Comparison of ENCODE assay signal across 8 cellular contexts in genomic region chr3:149152420-149152819, GRCh38. TPM values are rescaled to one million over a fixed set of nuclear protein-coding genes. Genes with fewer than 3 reads are reported as not detected.
DNase-seq lines count a peak whose midpoint lies in the region; ATAC-seq and TF ChIP-seq lines count a peak whose summit lies in the region.

No MANE protein-coding gene starts in this region.

- no peaks in the 10 kb centered on the region for H3K79me2 ChIP-seq in ACC112 (ENCODE audit: control insufficient read depth, insufficient read depth, low read length, unreplicated experiment)

- ATAC-seq in GM18907 (IDR thresholded peaks at IDR 0.05; ENCODE audit: unreplicated experiment): peak; percentile 95
- ATAC-seq in HG03045 (IDR thresholded peaks at IDR 0.05; ENCODE audit: unreplicated experiment): peak; percentile 94
- ATAC-seq in activated CD8-positive, alpha-beta T cell treated with anti-CD3 and anti-CD28 coated beads, Interleukin-2, amount 10 ng/mL, durations not matched to agents 7 days and 5 days: peak; percentile 89

- no peak for TF ChIP-seq POLR2A in tibial nerve (IDR thresholded peaks at IDR 0.05)

- WGBS in tibial nerve, 2 donors: 55 to 71% methylated on average over 2 of the region's 2 CpGs

- peaks cover 18% of the 10 kb centered on the region for H3K4me1 Mint-ChIP-seq in activated CD8-positive, alpha-beta T cell treated with anti-CD3 and anti-CD28 coated beads, Interleukin-2, amount 10 ng/mL, durations not matched to agents 7 days and 5 days (ENCODE audit: low read depth)

- peaks cover 25% of the 10 kb centered on the region for H3K36me3 ChIP-seq in ACC112 (ENCODE audit: insufficient read depth, low read length)
- H3K36me3 ChIP-seq in tibial nerve: peaks cover 0 to 84% (median 7%) of the 10 kb centered on the region in 3 donors

- H3K9me3 ChIP-seq in tibial nerve: no peaks in the 10 kb centered on the region

- peaks cover 18% of the 10 kb centered on the region for H3K4me1 ChIP-seq in ACC112 (ENCODE audit: control insufficient read depth, insufficient read depth, low read length, unreplicated experiment)
- peaks cover 0 to 14% (median 2%) of the 10 kb centered on the region in 4 donors for H3K4me1 ChIP-seq in tibial nerve

- H2AFZ ChIP-seq in ACC112 (ENCODE audit: low read length, unreplicated experiment): no peak overlapping the region

- H3K36me3 Mint-ChIP-seq in activated CD8-positive, alpha-beta T cell treated with anti-CD3 and anti-CD28 coated beads, Interleukin-2, amount 10 ng/mL, durations not matched to agents 7 days and 5 days (ENCODE audit: low read depth): peaks cover 51% of the 10 kb centered on the region

- no peaks in the 10 kb centered on the region for H3K27me3 Mint-ChIP-seq in activated CD8-positive, alpha-beta T cell treated with anti-CD3 and anti-CD28 coated beads, Interleukin-2, amount 10 ng/mL, durations not matched to agents 7 days and 5 days (ENCODE audit: low read depth)

- no peak overlapping the region for H3K4me3 Mint-ChIP-seq in activated CD8-positive, alpha-beta T cell treated with anti-CD3 and anti-CD28 coated beads, Interleukin-2, amount 10 ng/mL, durations not matched to agents 7 days and 5 days

- CTCF ChIA-PET in activated CD8-positive, alpha-beta T cell treated with anti-CD3 and anti-CD28 coated beads, Interleukin-2, amount 10 ng/mL, durations not matched to agents 7 days and 5 days (lab: Charles Lee): interaction anchor here (1.7 kb wide), 1 partner anchor 33 kb away, joined by 6 read pairs; no protein-coding TSS in a partner anchor
- CTCF ChIA-PET in HEK293T (lab: Yijun Ruan, JAX): no interaction called here

- TF ChIP-seq CTCF in tibial nerve (IDR thresholded peaks at IDR 0.05): no peak

- TF ChIP-seq EP300 in tibial nerve (IDR thresholded peaks at IDR 0.05): no peak

- POLR2A ChIA-PET in activated CD8-positive, alpha-beta T cell treated with anti-CD3 and anti-CD28 coated beads, Interleukin-2, amount 10 ng/mL, durations not matched to agents 7 days and 5 days (lab: Charles Lee): interaction anchor here (1.2 kb wide), 1 partner anchor 23 kb away, joined by 7 read pairs; the partner anchor contains the start of gene HPS3
- POLR2A ChIA-PET in HEK293T (lab: Yijun Ruan, JAX): no interaction called here

- no peaks in the 10 kb centered on the region for H3K27me3 ChIP-seq in ACC112 (ENCODE audit: insufficient read depth, low read length)
- no peaks in the 10 kb centered on the region for H3K27me3 ChIP-seq in tibial nerve

- H3K27ac Mint-ChIP-seq in activated CD8-positive, alpha-beta T cell treated with anti-CD3 and anti-CD28 coated beads, Interleukin-2, amount 10 ng/mL, durations not matched to agents 7 days and 5 days: no peak overlapping the region

- H3K4me3 ChIP-seq in ACC112 (ENCODE audit: low read depth, low read length) (peak overlapping the region; percentile 14; the same call in 1 of the 2 replicates), tibial nerve (no peak overlapping the region)

- DNase-seq in activated CD8-positive, alpha-beta T cell treated with anti-CD3 and anti-CD28 coated beads, Interleukin-2, amount 10 ng/mL, durations not matched to agents 7 days and 5 days: peak; percentile 49
- DNase-seq in pons (ENCODE audit: low spot score) (peak; percentile 56), tibial nerve (ENCODE audit: low spot score in 2 of 2) (no peak), HEK293T (ENCODE audit: extremely low spot score) (no peak), NCI-H1417 treated with DMSO at 0.1 percent for 48 hours (lab: John Stamatoyannopoulos, UW) (no peak)

- H3K27ac ChIP-seq in ACC112 (ENCODE audit: low read depth, low read length): peak overlapping the region; percentile 61
- H3K27ac ChIP-seq in tibial nerve: peak overlapping the region in 2 of 4 donors; percentile 32 to 63

- H3K9me3 Mint-ChIP-seq in activated CD8-positive, alpha-beta T cell treated with anti-CD3 and anti-CD28 coated beads, Interleukin-2, amount 10 ng/mL, durations not matched to agents 7 days and 5 days (ENCODE audit: insufficient read depth): no peaks in the 10 kb centered on the region

TF ChIP-seq in HEK293T, 16 proteins besides CTCF, POLR2A, EP300 and RAD21:
- TF ChIP-seq SUZ12 (IDR thresholded peaks at IDR 0.05) (no peak), ZNF384 (IDR thresholded peaks at IDR 0.05) (no peak), ELF4 (IDR thresholded peaks at IDR 0.05) (no peak), LEF1 (IDR thresholded peaks at IDR 0.05; ENCODE audit: borderline replicate concordance) (no peak), SP1 (IDR thresholded peaks at IDR 0.05) (no peak), ARNT (IDR thresholded peaks at IDR 0.05) (no peak), FOXA1 (IDR thresholded peaks at IDR 0.05) (no peak), L3MBTL2 (conservative IDR thresholded peaks at IDR 0.05) (no peak), FOXK2 (IDR thresholded peaks at IDR 0.05) (no peak), BHLHE40 (IDR thresholded peaks at IDR 0.05; ENCODE audit: borderline replicate concordance) (no peak), CTBP1 (IDR thresholded peaks at IDR 0.05; ENCODE audit: borderline replicate concordance) (no peak), FOXM1 (IDR thresholded peaks at IDR 0.05; ENCODE audit: borderline replicate concordance) (no peak), TARDBP (IDR thresholded peaks at IDR 0.05) (no peak), HDGF (IDR thresholded peaks at IDR 0.05; ENCODE audit: borderline replicate concordance) (no peak), PKNOX1 (IDR thresholded peaks at IDR 0.05) (no peak), NFRKB (IDR thresholded peaks at IDR 0.05) (no peak)

RNA-seq across cellular contexts. Expression of gene HPS3, which starts 23.0 kb away (rescaled TPM):
- 10 to 100 TPM; 26.8 to 29.0 TPM for total RNA-seq in activated CD8-positive, alpha-beta T cell treated with anti-CD3 and anti-CD28 coated beads, Interleukin-2, amount 10 ng/mL, durations not matched to agents 7 days and 5 days
- total RNA-seq in tibial nerve: 10 to 100 TPM; 17.8 to 39.5 (median 24.7) TPM

Comparison
In these comparisons a context has a peak if more than half of its experiments do, and no peak if none do; other contexts are left out.
1. DNase-seq: peak in activated CD8-positive, alpha-beta T cell treated with anti-CD3 and anti-CD28 coated beads, Interleukin-2, amount 10 ng/mL, durations not matched to agents 7 days and 5 days (single experiment) and pons (single experiment); none in tibial nerve (0 of 2), HEK293T (single experiment) and NCI-H1417 treated with DMSO at 0.1 percent for 48 hours (single experiment).
2. Peak in every context shown above with its lines, with median percentiles within 50 percentile points of each other: ATAC-seq.